ENCODE assay signal across 1 cellular context in the genomic region with DNA sequence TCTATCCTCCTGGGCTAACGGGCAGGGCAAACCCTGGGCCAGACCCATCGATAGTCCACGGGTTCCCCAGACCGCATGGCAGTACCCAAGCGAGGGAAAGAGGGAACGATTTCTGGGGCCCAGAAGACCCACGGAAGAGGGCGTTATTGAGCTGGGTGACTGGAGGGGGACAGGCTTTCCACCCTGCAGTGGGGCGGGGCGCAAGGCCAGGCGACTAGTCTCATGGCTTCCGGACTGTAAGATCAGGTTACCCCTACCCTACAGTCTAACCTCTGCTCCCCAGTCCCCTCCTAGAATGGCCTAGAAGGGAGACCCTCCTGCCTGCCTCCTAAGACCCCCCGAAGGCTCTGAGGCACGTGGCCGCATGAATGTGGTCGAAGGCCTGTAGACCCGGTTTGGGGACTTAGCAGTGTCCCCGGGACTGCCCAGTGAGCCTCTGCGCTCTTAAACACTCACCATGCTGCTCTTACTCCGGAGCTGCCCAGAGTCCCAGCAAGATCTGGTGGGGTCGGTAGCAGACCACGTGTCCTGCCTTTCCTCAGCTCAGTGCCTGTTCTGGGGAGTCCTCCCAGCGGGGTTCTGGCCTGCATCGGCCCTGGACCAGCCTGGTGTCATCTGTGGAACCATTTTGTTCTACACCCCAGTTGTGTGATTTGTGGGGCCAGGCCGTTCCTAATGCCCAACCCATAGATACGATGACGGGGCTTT.
TF ChIP-seq lines count a peak whose summit lies in the region.

No MANE protein-coding gene starts in this region.

TF ChIP-seq in HCT116, 20 proteins besides CTCF, POLR2A, EP300 and RAD21:
- TF ChIP-seq ZFX (IDR thresholded peaks at IDR 0.05) (peak; percentile 40; the same call in 1 of the 2 replicates), POLR2AphosphoS5 (IDR thresholded peaks at IDR 0.05; ENCODE audit: low read depth, low read length) (peak; percentile 45), EZH2phosphoT487 (IDR thresholded peaks at IDR 0.05; ENCODE audit: borderline replicate concordance) (no peak), YY1 (IDR thresholded peaks at IDR 0.05; ENCODE audit: extremely low read depth, insufficient replicate concordance, low read depth, low read length) (peak; percentile 39), SIN3A (IDR thresholded peaks at IDR 0.05; ENCODE audit: low read depth) (no peak), JUND (IDR thresholded peaks at IDR 0.05) (no peak)
- TF ChIP-seq, protein P1, sequence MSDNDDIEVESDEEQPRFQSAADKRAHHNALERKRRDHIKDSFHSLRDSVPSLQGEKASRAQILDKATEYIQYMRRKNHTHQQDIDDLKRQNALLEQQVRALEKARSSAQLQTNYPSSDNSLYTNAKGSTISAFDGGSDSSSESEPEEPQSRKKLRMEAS (IDR thresholded peaks at IDR 0.05) = peak; percentile 60
